11 cellular contexts compared by ENCODE assay signal in genomic region chr1:109531205-109531779, GRCh38. TPM values are rescaled to one million over a fixed set of nuclear protein-coding genes. Genes with fewer than 3 reads are reported as not detected.
A peak's percentile ranks its signal among the peaks of the same experiment; 100 is the strongest.
DNase-seq lines count a peak whose midpoint lies in the region; ATAC-seq and TF ChIP-seq lines count a peak whose summit lies in the region.
"Had no signal": no experiment of that assay in that cellular context is flagged by ENCODE, and none has a peak within 500 bp of the region (broad histone marks: within the 10 kb centered on the region; RNA-seq: fewer than 3 reads in every experiment).

No MANE protein-coding gene starts in this region.

- H3K9me3 ChIP-seq in CD4-positive, alpha-beta memory T cell (ENCODE audit: control insufficient read depth in 1 of 2, low read length in 2 of 2) = no peaks in the 10 kb centered on the region
- no peaks in the 10 kb centered on the region for H3K9me3 ChIP-seq in Loucy (ENCODE audit: insufficient read depth, low read depth, low read length)
- H3K9me3 ChIP-seq in SK-N-SH = no peaks in the 10 kb centered on the region

- H3K4me3 ChIP-seq in CD4-positive, alpha-beta memory T cell (ENCODE audit: low read length in 2 of 2) = no peak overlapping the region
- no peak overlapping the region for H3K4me3 ChIP-seq in Loucy (ENCODE audit: low read length, poor library complexity, severe bottlenecking)
- H3K4me3 ChIP-seq in SK-N-SH (ENCODE audit: low read depth in 2 of 2, low read length in 1 of 2) = no peak overlapping the region

- peaks cover 25% of the 10 kb centered on the region for H3K4me1 ChIP-seq in CD4-positive, alpha-beta memory T cell (ENCODE audit: insufficient read depth, low read length)
- H3K4me1 ChIP-seq in Loucy (ENCODE audit: insufficient read depth, low read length, poor library complexity, severe bottlenecking) (peaks cover 9% of the 10 kb centered on the region), SK-N-SH (ENCODE audit: control insufficient read depth in 1 of 2, insufficient read depth in 2 of 2, low read depth in 1 of 2, low read length in 1 of 2) (peaks cover 0 to 43% of the 10 kb centered on the region in 2 experiments; a peak in 1 of 4 replicates)

- no peaks in the 10 kb centered on the region for H3K9me2 ChIP-seq in Loucy (replicated peaks; ENCODE audit: low read depth, low read length)
- H3K9me2 ChIP-seq in SK-N-SH = no peaks in the 10 kb centered on the region

- H3K79me2 ChIP-seq in Loucy (ENCODE audit: insufficient read depth, low read length) (no peaks in the 10 kb centered on the region), SK-N-SH (ENCODE audit: insufficient read depth) (no peaks in the 10 kb centered on the region)

- H2AFZ ChIP-seq in Loucy (ENCODE audit: low read length) (0 out of 2 replicates have a peak overlapping the region, but pooled peaks have one; percentile 11), SK-N-SH (ENCODE audit: low read depth) (no peak overlapping the region)

- no peak for TF ChIP-seq RAD21 in SK-N-SH (IDR thresholded peaks at IDR 0.05; ENCODE audit: low read length)

- peak overlapping the region in 7 of 8 donors; percentile 21 to 82 (median 55) for H3K4me3 Mint-ChIP-seq in CD4-positive, alpha-beta memory T cell
- H3K4me3 Mint-ChIP-seq in central memory CD8-positive, alpha-beta T cell = peak overlapping the region; percentile 31
- H3K4me3 Mint-ChIP-seq in osteocyte (ENCODE audit: unreplicated experiment) = no peak overlapping the region
- H3K4me3 Mint-ChIP-seq: GM23338 had no signal

- intact Hi-C loops in CD4-positive, alpha-beta memory T cell (cut with micrococcal nuclease) = no loop called here

- no peaks in the 10 kb centered on the region for H3F3A ChIP-seq in Loucy (ENCODE audit: low read depth)
- no peaks in the 10 kb centered on the region for H3F3A ChIP-seq in SK-N-SH (replicated peaks; ENCODE audit: insufficient read depth)

- H3K36me3 ChIP-seq in CD4-positive, alpha-beta memory T cell (ENCODE audit: insufficient read depth, low read length) = no peaks in the 10 kb centered on the region
- H3K36me3 ChIP-seq in Loucy (ENCODE audit: insufficient read depth, low read length) (no peaks in the 10 kb centered on the region), SK-N-SH (replicated peaks in 1 of 2; ENCODE audit: control insufficient read depth in 1 of 2, insufficient read depth in 2 of 2, low read length in 1 of 2) (no peaks in the 10 kb centered on the region)

- H3K9ac ChIP-seq in Loucy (ENCODE audit: low read depth, low read length, poor library complexity, severe bottlenecking) = peak overlapping the region; percentile 2
- H3K9ac ChIP-seq in SK-N-SH = no peak overlapping the region

- no peaks in the 10 kb centered on the region for H3K36me3 Mint-ChIP-seq in CD4-positive, alpha-beta memory T cell
- H3K36me3 Mint-ChIP-seq in central memory CD8-positive, alpha-beta T cell (ENCODE audit: insufficient read depth) = peaks cover 2% of the 10 kb centered on the region
- H3K36me3 Mint-ChIP-seq in osteocyte (ENCODE audit: unreplicated experiment) = no peaks in the 10 kb centered on the region

- ATAC-seq in central memory CD8-positive, alpha-beta T cell (replicated peaks; ENCODE audit: extremely low read depth, poor library complexity, severe bottlenecking) = no peak
- ATAC-seq in HG03354 (IDR thresholded peaks at IDR 0.05; ENCODE audit: poor library complexity, severe bottlenecking, unreplicated experiment) = no peak
- ATAC-seq: effector memory CD8-positive, alpha-beta T cell had no signal

- peaks cover 0 to 2% of the 10 kb centered on the region in 2 donors for H3K27me3 Mint-ChIP-seq in CD4-positive, alpha-beta memory T cell
- H3K27me3 Mint-ChIP-seq in central memory CD8-positive, alpha-beta T cell = peaks cover 9% of the 10 kb centered on the region
- peaks cover 4% of the 10 kb centered on the region for H3K27me3 Mint-ChIP-seq in osteocyte (ENCODE audit: unreplicated experiment)
- H3K27me3 Mint-ChIP-seq: CD8-positive, alpha-beta memory T cell had no signal

- H3K27ac ChIP-seq in CD4-positive, alpha-beta memory T cell (ENCODE audit: low read depth, low read length) = no peak overlapping the region
- peak overlapping the region in 1 of 2 experiments; percentile 74; a peak in 2 of 4 replicates for H3K27ac ChIP-seq in SK-N-SH (ENCODE audit: low read depth in 2 of 2, low read length in 1 of 2)

- POLR2A ChIA-PET in CD4-positive, alpha-beta memory T cell (lab: Charles Lee; ENCODE audit: partially characterized antibody) = interaction anchor here (1.2 to 9.8 kb wide), 8 partner anchors 18 to 281 kb away, joined by 3 to 438 read pairs (median 10); partner anchors contain the start of genes AMIGO1, ATXN7L2, CYB561D1 and GNAI3
- POLR2A ChIA-PET in SK-N-SH (lab: Yijun Ruan, JAX) = interaction anchor here (1.0 to 2.2 kb wide), 10 partner anchors 17 to 254 kb away, joined by 3 to 13 read pairs (median 6); partner anchors contain the start of genes ATXN7L2, CYB561D1 and GNAI3

- peak overlapping the region; percentile 17 to 87 (median 54) for H3K27ac Mint-ChIP-seq in CD4-positive, alpha-beta memory T cell
- peak overlapping the region; percentile 49 for H3K27ac Mint-ChIP-seq in central memory CD8-positive, alpha-beta T cell (ENCODE audit: low read depth)
- peak overlapping the region; percentile 4 for H3K27ac Mint-ChIP-seq in osteocyte (ENCODE audit: unreplicated experiment)
- H3K27ac Mint-ChIP-seq: GM23338 had no signal

- WGBS in SK-N-SH (ENCODE audit: low lambda C conversion rate) = 90% methylated on average over 5 of the region's 6 CpGs

- H3K27me3 ChIP-seq in CD4-positive, alpha-beta memory T cell (ENCODE audit: insufficient read depth, low read length) = no peaks in the 10 kb centered on the region
- H3K27me3 ChIP-seq in Loucy (ENCODE audit: insufficient read depth, low read length, poor library complexity, severe bottlenecking) = no peaks in the 10 kb centered on the region
- no peaks in the 10 kb centered on the region; the same call in 1 of the 2 replicates for H3K27me3 ChIP-seq in SK-N-SH (ENCODE audit: insufficient read depth)

- peaks cover 15 to 37% (median 25%) of the 10 kb centered on the region in 4 donors for H3K4me1 Mint-ChIP-seq in CD4-positive, alpha-beta memory T cell
- H3K4me1 Mint-ChIP-seq in central memory CD8-positive, alpha-beta T cell = peaks cover 18% of the 10 kb centered on the region
- H3K4me1 Mint-ChIP-seq in osteocyte (ENCODE audit: unreplicated experiment) = peaks cover 38% of the 10 kb centered on the region

- CTCF ChIA-PET in CD4-positive, alpha-beta memory T cell (lab: Charles Lee; ENCODE audit: partially characterized antibody) = interaction anchor here (0.6 to 21.4 kb wide), 26 partner anchors 7 to 292 kb away, joined by 3 to 1669 read pairs (median 9); partner anchors contain the start of genes AMIGO1, ATXN7L2, CYB561D1 and GNAI3
- CTCF ChIA-PET in SK-N-SH (lab: Yijun Ruan, JAX) = interaction anchor here (0.6 to 26.3 kb wide), 47 partner anchors 8 to 485 kb away, joined by 3 to 1710 read pairs (median 7); partner anchors contain the start of genes AMIGO1, AMPD2, ATXN7L2 and CYB561D1

- DNase-seq in CD4-positive, alpha-beta memory T cell = no peak
- DNase-seq in central memory CD8-positive, alpha-beta T cell (ENCODE audit: low spot score in 2 of 2) = no peak
- DNase-seq in osteocyte (ENCODE audit: extremely low spot score, unreplicated experiment) = peak; percentile 72
- no peak for DNase-seq in DMS53 treated with DMSO at 0.1 percent for 48 hours (lab: John Stamatoyannopoulos, UW; ENCODE audit: unreplicated experiment)
- DNase-seq in SK-N-SH = no peak
- DNase-seq: CD8-positive, alpha-beta memory T cell; effector memory CD8-positive, alpha-beta T cell; stimulated activated CD4-positive, alpha-beta T cell treated with anti-CD3 and anti-CD28 coated beads, Interleukin-4, amount 100 ng/mL, for 24 hours had no signal

- TF ChIP-seq CTCF in Loucy (conservative IDR thresholded peaks at IDR 0.05; ENCODE audit: low read length) (no peak), osteocyte (IDR thresholded peaks at IDR 0.05) (no peak), SK-N-SH (IDR thresholded peaks at IDR 0.05) (no peak)

- no peak for TF ChIP-seq EP300 in SK-N-SH (IDR thresholded peaks at IDR 0.05; ENCODE audit: borderline replicate concordance in 1 of 2, low read depth in 1 of 2, low read length in 1 of 2)

- H3K9me3 Mint-ChIP-seq in CD4-positive, alpha-beta memory T cell = no peaks in the 10 kb centered on the region
- no peaks in the 10 kb centered on the region for H3K9me3 Mint-ChIP-seq in central memory CD8-positive, alpha-beta T cell
- no peaks in the 10 kb centered on the region for H3K9me3 Mint-ChIP-seq in osteocyte (ENCODE audit: unreplicated experiment)
- H3K9me3 Mint-ChIP-seq: CD8-positive, alpha-beta memory T cell; effector memory CD8-positive, alpha-beta T cell; GM23338 had no signal

- H4K20me1 ChIP-seq in Loucy (ENCODE audit: insufficient read depth, low read length, poor library complexity, severe bottlenecking) (no peaks in the 10 kb centered on the region), SK-N-SH (ENCODE audit: insufficient read depth) (no peaks in the 10 kb centered on the region)

- H3K4me2 ChIP-seq in Loucy (ENCODE audit: low read depth, low read length, poor library complexity, severe bottlenecking) (no peak overlapping the region), SK-N-SH (no peak overlapping the region)

RNA-seq across cellular contexts. Expression of gene GPR61, which starts 8.4 kb away (rescaled TPM):
- total RNA-seq in CD4-positive, alpha-beta memory T cell = under 1 TPM in 1 of 2 experiments, not detected in 1; 0.53 TPM
- polyA plus RNA-seq in CD4-positive, alpha-beta memory T cell = under 1 TPM; 0.35 to 0.84 TPM
- total RNA-seq in osteocyte = not detected in 2 replicates
- polyA plus RNA-seq in SK-N-SH (2012; rRNA removed) = not detected in 2 replicates
- not detected in 2 replicates for polyA plus RNA-seq in SK-N-SH (2012; cell fraction: cytosol; rRNA removed)
- polyA plus RNA-seq in SK-N-SH (2012; cell fraction: nucleus; rRNA removed) = 0.08 TPM in 1 of 2 replicates, not detected in the other
- total RNA-seq: GM23338 had no signal
- polyA plus RNA-seq: CD8-positive, alpha-beta memory T cell had no signal

RNA-seq across cellular contexts. Expression of gene GNAI3, which starts 17.1 kb away (rescaled TPM):
- total RNA-seq in CD4-positive, alpha-beta memory T cell = 1 to 10 TPM; 7.7 to 8.1 TPM
- polyA plus RNA-seq in CD4-positive, alpha-beta memory T cell = 10 to 100 TPM in 1 of 2 donors, 1 to 10 TPM in 1; 9.8 to 11.6 TPM
- 7.6 and 8.5 TPM in 2 replicates for total RNA-seq in osteocyte
- 4.0 and 4.8 TPM in 2 replicates for polyA plus RNA-seq in SK-N-SH (2012; rRNA removed)
- 6.5 and 7.4 TPM in 2 replicates for polyA plus RNA-seq in SK-N-SH (2012; cell fraction: cytosol; rRNA removed)
- polyA plus RNA-seq in SK-N-SH (2012; cell fraction: nucleus; rRNA removed) = 1.5 and 3.3 TPM in 2 replicates

RNA-seq across cellular contexts. Expression of gene AMIGO1, which starts 21.8 kb away (rescaled TPM):
- total RNA-seq in CD4-positive, alpha-beta memory T cell = 10 to 100 TPM; 28.1 to 29.3 TPM
- polyA plus RNA-seq in CD4-positive, alpha-beta memory T cell = 10 to 100 TPM in 1 of 2 donors, 1 to 10 TPM in 1; 6.4 to 19.8 TPM
- total RNA-seq in osteocyte = 5.2 and 5.4 TPM in 2 replicates
- polyA plus RNA-seq in SK-N-SH (2012; rRNA removed) = 0.93 and 0.95 TPM in 2 replicates
- polyA plus RNA-seq in SK-N-SH (2012; cell fraction: cytosol; rRNA removed) = 0.85 and 0.94 TPM in 2 replicates
- 0.73 TPM in 2 replicates for polyA plus RNA-seq in SK-N-SH (2012; cell fraction: nucleus; rRNA removed)

RNA-seq across cellular contexts. Expression of gene CYB561D1, which starts 37.4 kb away (rescaled TPM):
- total RNA-seq in CD4-positive, alpha-beta memory T cell = 10 to 100 TPM; 40.7 to 41.6 TPM
- polyA plus RNA-seq in CD4-positive, alpha-beta memory T cell = 10 to 100 TPM; 13.6 to 17.1 TPM
- total RNA-seq in osteocyte = 10.2 and 10.6 TPM in 2 replicates
- polyA plus RNA-seq in SK-N-SH (2012; rRNA removed) = 5.4 and 8.9 TPM in 2 replicates
- polyA plus RNA-seq in SK-N-SH (2012; cell fraction: cytosol; rRNA removed) = 3.5 and 4.9 TPM in 2 replicates
- 13.0 and 13.3 TPM in 2 replicates for polyA plus RNA-seq in SK-N-SH (2012; cell fraction: nucleus; rRNA removed)

RNA-seq across cellular contexts. Expression of gene ATXN7L2, which starts 47.6 kb away (rescaled TPM):
- 1 to 10 TPM; 7.4 to 9.0 TPM for total RNA-seq in CD4-positive, alpha-beta memory T cell
- polyA plus RNA-seq in CD4-positive, alpha-beta memory T cell = 1 to 10 TPM; 1.9 to 6.9 TPM
- 6.4 and 6.8 TPM in 2 replicates for total RNA-seq in osteocyte
- 3.9 and 4.0 TPM in 2 replicates for polyA plus RNA-seq in SK-N-SH (2012; rRNA removed)
- 1.5 and 2.7 TPM in 2 replicates for polyA plus RNA-seq in SK-N-SH (2012; cell fraction: cytosol; rRNA removed)
- 12.7 and 20.3 TPM in 2 replicates for polyA plus RNA-seq in SK-N-SH (2012; cell fraction: nucleus; rRNA removed)

Comparison
In these comparisons a context has a peak if more than half of its experiments do, and no peak if none do; other contexts are left out.
1. H3K27ac Mint-ChIP-seq: peak in every context shown above with its lines; median percentile 54 in CD4-positive, alpha-beta memory T cell; 49 in central memory CD8-positive, alpha-beta T cell; 4 in osteocyte.